ENCODE assay signal across 9 cellular contexts in the genomic region with DNA sequence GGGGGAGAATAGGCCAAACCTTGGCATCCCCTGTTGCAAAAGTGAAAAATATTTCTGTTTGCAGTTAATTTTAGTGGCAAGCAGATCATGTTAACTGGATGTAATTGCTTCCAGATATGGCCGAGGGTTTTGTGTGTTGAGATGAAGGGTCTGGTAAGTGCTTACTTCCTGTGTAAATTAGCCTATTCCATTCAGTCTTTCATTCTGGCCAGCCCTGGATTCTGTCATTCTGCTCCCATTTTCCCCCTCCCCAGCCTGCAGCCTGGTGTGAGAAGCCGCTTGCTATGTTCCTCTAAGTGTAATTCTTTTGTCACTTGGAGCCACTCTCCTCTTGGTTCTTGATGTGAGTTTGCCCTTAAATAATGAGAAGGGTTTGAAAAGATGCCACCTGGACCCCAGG. TPM values are rescaled to one million over a fixed set of nuclear protein-coding genes. Genes with fewer than 3 reads are reported as not detected.
DNase-seq lines count a peak whose midpoint lies in the region; ATAC-seq and TF ChIP-seq lines count a peak whose summit lies in the region.
"Had no signal": no experiment of that assay in that cellular context is flagged by ENCODE, and none has a peak within 500 bp of the region (broad histone marks: within the 10 kb centered on the region; RNA-seq: fewer than 3 reads in every experiment).

No MANE protein-coding gene starts in this region.

- intact Hi-C loops in A673 (cut with micrococcal nuclease; ENCODE audit: unreplicated experiment) = loop anchor here (2.0 to 5.0 kb wide), 3 partner anchors 66 to 90 kb away; no protein-coding TSS in a partner anchor
- intact Hi-C loops in lower lobe of right lung (cut with DNase I) = no loop called here

- H3K4me3 ChIP-seq in A673 (ENCODE audit: low read depth, low read length, poor library complexity, severe bottlenecking) (no peak overlapping the region), OCI-LY3 (ENCODE audit: low read length) (peak overlapping the region; percentile 34), lower lobe of right lung (peak overlapping the region; percentile 26), smooth muscle cell (no peak overlapping the region)

- 16% methylated on average over 2 of the region's 2 CpGs for WGBS in smooth muscle cell (ENCODE audit: low lambda C conversion rate)

- H3K36me3 ChIP-seq in A673 (ENCODE audit: insufficient read depth, low read length, poor library complexity, severe bottlenecking) (no peaks in the 10 kb centered on the region), OCI-LY3 (replicated peaks; ENCODE audit: low read depth, low read length) (no peaks in the 10 kb centered on the region), lower lobe of right lung (peaks cover 70% of the 10 kb centered on the region), smooth muscle cell (ENCODE audit: low read depth) (no peaks in the 10 kb centered on the region)

- no peaks in the 10 kb centered on the region for H4K20me1 ChIP-seq in OCI-LY3 (ENCODE audit: insufficient read depth, low read length)
- no peaks in the 10 kb centered on the region for H4K20me1 ChIP-seq in smooth muscle cell (ENCODE audit: low read depth)

- peak overlapping the region; percentile 53 for H3K27ac ChIP-seq in A673 (ENCODE audit: low read depth, low read length, poor library complexity, severe bottlenecking)
- no peak overlapping the region for H3K27ac ChIP-seq in OCI-LY3 (ENCODE audit: low read length)
- peak overlapping the region; percentile 5 for H3K27ac ChIP-seq in lower lobe of right lung
- no peak overlapping the region for H3K27ac ChIP-seq in smooth muscle cell (ENCODE audit: low read depth)

- H3K27me3 ChIP-seq in A673 (replicated peaks; ENCODE audit: insufficient read depth, low read depth, low read length, poor library complexity) (no peaks in the 10 kb centered on the region), OCI-LY3 (ENCODE audit: low read depth, low read length) (peaks cover 33% of the 10 kb centered on the region), lower lobe of right lung (ENCODE audit: low read depth) (no peaks in the 10 kb centered on the region), smooth muscle cell (ENCODE audit: low read depth) (peaks cover 27% of the 10 kb centered on the region)

- TF ChIP-seq CTCF in A673 (conservative IDR thresholded peaks at IDR 0.05; ENCODE audit: low read depth, low read length) = no peak
- no peak for TF ChIP-seq CTCF in OCI-LY3 (IDR thresholded peaks at IDR 0.05; ENCODE audit: low read depth, low read length)
- TF ChIP-seq CTCF in lower lobe of right lung (IDR thresholded peaks at IDR 0.05) = no peak
- no peak for TF ChIP-seq CTCF in smooth muscle cell (IDR thresholded peaks at IDR 0.05; ENCODE audit: borderline replicate concordance, insufficient read depth, poor library complexity, severe bottlenecking)

- no peak overlapping the region for H3K9ac ChIP-seq in OCI-LY3 (ENCODE audit: low read length)
- no peak overlapping the region for H3K9ac ChIP-seq in smooth muscle cell (ENCODE audit: low read depth)

- no peak for ATAC-seq in lower lobe of right lung

- peaks cover 8% of the 10 kb centered on the region for H3F3A ChIP-seq in smooth muscle cell (ENCODE audit: low read depth)

- POLR2A ChIA-PET in A673 (lab: Charles Lee; ENCODE audit: low non-redundant PET) = interaction anchor here (0.6 kb wide), 1 partner anchor 183 kb away, joined by 4 read pairs; no protein-coding TSS in a partner anchor

- H2AFZ ChIP-seq in OCI-LY3 (ENCODE audit: low read depth, low read length) (no peak overlapping the region), smooth muscle cell (ENCODE audit: low read depth) (no peak overlapping the region)

- CTCF ChIA-PET in A673 (lab: Charles Lee) = no interaction called here

- no peaks in the 10 kb centered on the region for H3K79me2 ChIP-seq in OCI-LY3 (ENCODE audit: low read length)
- H3K79me2 ChIP-seq in smooth muscle cell (ENCODE audit: low read depth) = no peaks in the 10 kb centered on the region

- H3K4me2 ChIP-seq in OCI-LY3 (ENCODE audit: low read length) = peak overlapping the region; percentile 61
- H3K4me2 ChIP-seq in smooth muscle cell = no peak overlapping the region

- H3K4me1 ChIP-seq in A673 (ENCODE audit: insufficient read depth, low read length, poor library complexity, severe bottlenecking) = peaks cover 86% of the 10 kb centered on the region
- H3K4me1 ChIP-seq in OCI-LY3 (ENCODE audit: low read length) = peaks cover 17% of the 10 kb centered on the region
- H3K4me1 ChIP-seq in lower lobe of right lung = peaks cover 100% of the 10 kb centered on the region
- H3K4me1 ChIP-seq in smooth muscle cell (ENCODE audit: low read depth) = peaks cover 47% of the 10 kb centered on the region

- peak; percentile 98 for DNase-seq in A673 (ENCODE audit: low spot score)
- peak; percentile 45 for DNase-seq in ELF-1 (ENCODE audit: low read depth, low spot score)
- no peak for DNase-seq in lower lobe of right lung
- DNase-seq in HK-2 (ENCODE audit: unreplicated experiment) = no peak
- DNase-seq in germinal center (ENCODE audit: low spot score) = no peak
- no peak for DNase-seq in ureter (ENCODE audit: low spot score)
- DNase-seq in smooth muscle cell (lab: John Stamatoyannopoulos, UW; ENCODE audit: unreplicated experiment) = no peak
- DNase-seq: DMS 273 treated with DMSO at 0.1 percent for 48 hours had no signal

- BruUV-seq in A673 (replicated peaks; lab: Mats Ljungman, UMichigan) = no TSS peak

- no peaks in the 10 kb centered on the region for H3K9me3 ChIP-seq in A673 (ENCODE audit: low read depth, low read length, poor library complexity, severe bottlenecking)
- no peaks in the 10 kb centered on the region for H3K9me3 ChIP-seq in OCI-LY3 (ENCODE audit: insufficient read depth, low read length)
- H3K9me3 ChIP-seq in lower lobe of right lung = no peaks in the 10 kb centered on the region
- H3K9me3 ChIP-seq in smooth muscle cell (replicated peaks; ENCODE audit: low read depth) = no peaks in the 10 kb centered on the region

RNA-seq across cellular contexts. Expression of a gene that starts 17.5 kb away (rescaled TPM):
- total RNA-seq in A673 (2021) (12.0 and 14.1 TPM in 2 replicates), lower lobe of right lung (171 TPM), ureter (166 TPM), smooth muscle cell (not detected in 2 replicates)
- polyA plus RNA-seq in smooth muscle cell = 0.50 TPM in 1 of 2 replicates, not detected in the other

Comparison
In these comparisons a context has a peak if more than half of its experiments do, and no peak if none do; other contexts are left out.
1. DNase-seq: peak in A673 (single experiment) and ELF-1 (single experiment); none in lower lobe of right lung (single experiment), HK-2 (single experiment), germinal center (single experiment), ureter (single experiment) and smooth muscle cell (single experiment).
2. H3K27ac ChIP-seq: peak in A673 (single experiment) and lower lobe of right lung (single experiment); none in OCI-LY3 (single experiment) and smooth muscle cell (single experiment).
3. H3K4me3 ChIP-seq: peak in OCI-LY3 (single experiment) and lower lobe of right lung (single experiment); none in A673 (single experiment) and smooth muscle cell (single experiment).
4. RNA of a gene that starts 17.5 kb away (total RNA-seq): 171 TPM in lower lobe of right lung (single experiment), 166 TPM in ureter (single experiment) and 12.0 to 14.1 TPM in A673; not detected in smooth muscle cell; every median in the first group is over 10 times any median in the second.